ENCODE assay signal across 23 cellular contexts in the genomic region with DNA sequence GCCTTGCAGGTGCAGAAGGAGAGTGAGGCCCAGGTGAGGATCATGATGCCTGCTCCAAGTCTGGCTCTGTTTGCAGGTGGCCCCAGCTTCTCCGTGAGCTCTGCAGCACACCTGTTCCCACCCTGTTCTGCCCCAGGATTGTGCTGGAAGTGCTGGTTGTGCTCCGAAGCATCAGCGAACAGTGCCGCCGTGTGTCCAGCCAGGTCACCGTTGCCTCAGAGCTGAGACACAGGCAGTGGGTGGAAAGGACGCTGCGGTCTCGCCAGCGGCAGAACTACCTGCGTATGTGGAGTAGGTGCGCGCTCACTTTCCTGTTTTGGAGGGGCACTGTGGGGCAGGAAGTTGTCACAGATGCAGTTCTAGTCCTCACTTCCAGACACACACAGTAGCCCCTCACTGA.
"Had no signal": no experiment of that assay in that cellular context is flagged by ENCODE, and none has a peak within 500 bp of the region (broad histone marks: within the 10 kb centered on the region; RNA-seq: fewer than 3 reads in every experiment).

No MANE protein-coding gene starts in this region.

- H3K27me3 ChIP-seq: brain microvascular endothelial cell, cardiac muscle cell had no signal

- H3K27ac ChIP-seq: brain microvascular endothelial cell, cardiac muscle cell had no signal

- H3K4me3 ChIP-seq: cardiac muscle cell had no signal

- DNase-seq: activated B cell treated with CpG ODN at 0.5 μM for 24 hours; activated CD4-positive, alpha-beta T cell treated with anti-CD3 and anti-CD28 coated beads for 1 hour; activated CD4-positive, alpha-beta T cell treated with anti-CD3 and anti-CD28 coated beads, Interleukin-2, amount 10 ng/mL, durations not matched to agents 24 days and 14 days; activated CD4-positive, alpha-beta T cell treated with anti-CD3 and anti-CD28 coated beads, Interleukin-2, amount 50 U/mL, for 48 hours; activated gamma-delta T cell treated with Interleukin-2 at 50 U/mL for 16 hours; activated naive CD4-positive, alpha-beta T cell treated with anti-CD3 and anti-CD28 coated beads, Interleukin-2, amount 10 ng/mL, durations not matched to agents 7 days and 5 days; activated naive CD8-positive, alpha-beta T cell treated with anti-CD3 and anti-CD28 coated beads for 36 hours; activated T-cell treated with anti-CD3 and anti-CD28 coated beads for 4 hours; activated T-cell treated with anti-CD3 and anti-CD28 coated beads, Interleukin-2, amount 50 U/mL, for 48 hours; brain microvascular endothelial cell; KBM-7; NCI-H1092 treated with DMSO at 0.1 percent for 48 hours; NCI-H1417 treated with DMSO at 0.1 percent for 48 hours; NCI-H1694; NCI-H2029; NCI-H345; NCI-H510A; NCI-H526 treated with DMSO at 0.1 percent for 48 hours; NCI-H82; SIG-M5; T-helper 17 cell; T-helper 9 cell had no signal
